1 cellular context compared by ENCODE assay signal in the genomic region with DNA sequence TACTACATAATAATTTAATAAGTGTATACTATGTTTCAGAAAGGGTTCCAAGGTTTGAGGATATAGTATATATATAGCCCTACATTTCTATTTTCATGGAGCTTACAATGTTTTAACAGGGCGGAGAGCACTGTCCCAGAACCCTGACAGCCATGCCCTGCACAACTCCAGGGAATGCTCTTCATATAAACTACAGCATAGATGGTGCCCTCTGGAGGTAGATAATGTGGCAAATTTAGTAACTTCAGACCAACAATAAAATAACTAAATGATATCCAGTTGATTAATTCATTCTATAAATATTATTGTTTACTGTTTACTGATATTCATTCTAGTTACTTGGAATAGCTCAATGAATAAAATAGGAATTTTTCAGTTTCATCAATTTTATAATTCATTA.
TF ChIP-seq lines count a peak whose summit lies in the region.

No MANE protein-coding gene starts in this region.

TF ChIP-seq in GM23338, 12 proteins besides CTCF, POLR2A, EP300 and RAD21 (continued from another document):
- TF ChIP-seq ZNF331 (CRISPR knock-in tag; IDR thresholded peaks at IDR 0.05; ENCODE audit: low read depth): no peak
- no peak for TF ChIP-seq EZH2 (IDR thresholded peaks at IDR 0.05; ENCODE audit: low read depth, unreplicated experiment)
